Comparison of ENCODE assay signal across 1 cellular context in the genomic region with DNA sequence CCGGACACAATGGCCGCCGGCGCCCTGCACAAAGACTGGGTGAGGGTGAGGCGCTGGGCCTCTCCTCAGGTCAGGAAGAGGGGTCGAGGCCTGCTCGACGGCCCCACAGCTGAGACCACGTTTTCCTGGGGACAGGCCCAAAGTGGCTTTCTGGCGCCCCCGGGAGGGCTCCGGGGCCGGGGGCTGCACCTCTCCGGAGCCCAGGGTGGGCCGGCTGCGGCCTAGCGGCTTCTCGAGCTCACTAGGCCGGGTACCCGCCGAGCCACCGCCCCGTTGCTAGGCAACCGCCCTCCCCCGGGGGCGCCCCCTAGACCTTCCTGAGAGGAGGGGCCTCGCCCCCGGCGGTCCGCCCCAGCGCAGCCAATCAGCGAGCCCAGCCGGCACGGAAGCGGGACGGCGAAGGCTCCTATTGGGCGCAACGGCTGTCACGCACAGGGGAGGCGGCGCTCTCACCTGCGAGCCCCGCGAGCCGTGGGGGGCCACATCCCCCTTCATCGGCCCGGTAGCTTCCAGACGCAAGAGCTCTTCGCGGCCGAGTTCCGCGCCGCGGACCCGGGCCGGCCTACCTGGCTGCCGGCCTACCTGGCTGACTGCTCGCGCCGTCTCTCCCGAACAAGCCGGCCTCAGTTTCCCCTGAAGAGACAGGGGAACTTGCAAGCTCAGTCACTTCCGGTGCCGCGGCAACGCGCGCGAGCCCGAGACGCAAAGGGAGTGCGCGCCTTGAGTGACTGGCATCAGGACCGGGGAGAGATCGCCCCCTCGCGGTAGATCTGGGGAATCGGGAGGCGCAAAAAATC.
TF ChIP-seq lines count a peak whose summit lies in the region.

No MANE protein-coding gene starts in this region.

TF ChIP-seq in K562, 482 proteins besides CTCF, POLR2A, EP300 and RAD21 (continued from another document):
- TF ChIP-seq ZNF639 (CRISPR knock-in tag; conservative IDR thresholded peaks at IDR 0.05 in 1 of 2, IDR thresholded peaks at IDR 0.05 in 1 of 2) (peak in 1 of 2 experiments; percentile 54; a peak in 1 of 4 replicates), CSDE1 (IDR thresholded peaks at IDR 0.05) (peak in 1 of 2 experiments; percentile 97; a peak in 2 of 4 replicates), ZNF324 (CRISPR knock-in tag; IDR thresholded peaks at IDR 0.05) (no peak), HLTF (IDR thresholded peaks at IDR 0.05) (no peak; the same call in 1 of the 2 replicates), ZNF780A (CRISPR knock-in tag; IDR thresholded peaks at IDR 0.05) (no peak), KAT7 (CRISPR knock-in tag; IDR thresholded peaks at IDR 0.05; ENCODE audit: borderline replicate concordance) (peak; percentile 70; the same call in 1 of the 2 replicates), SAFB2 (IDR thresholded peaks at IDR 0.05; ENCODE audit: borderline replicate concordance, low read depth, low read length, severe bottlenecking) (no peak), SMARCA5 (IDR thresholded peaks at IDR 0.05) (no peak), PYGO2 (tag; IDR thresholded peaks at IDR 0.05) (no peak), ZBTB2 (IDR thresholded peaks at IDR 0.05) (peak; percentile 86), NFYB (IDR thresholded peaks at IDR 0.05; ENCODE audit: extremely low read depth, insufficient read length) (peak; percentile 96), ATF3 (IDR thresholded peaks at IDR 0.05) (no peak), ATF3 (CRISPR knock-in tag; conservative IDR thresholded peaks at IDR 0.05) (peak; percentile 79; the same call in 1 of the 2 replicates), ATF1 (CRISPR knock-in tag; IDR thresholded peaks at IDR 0.05) (no peak), ATF1 (tag; IDR thresholded peaks at IDR 0.05) (peak; percentile 89), HOMEZ (CRISPR knock-in tag; IDR thresholded peaks at IDR 0.05) (no peak), ZEB2 (IDR thresholded peaks at IDR 0.05) (peak; percentile 97), ZBTB7A (IDR thresholded peaks at IDR 0.05; ENCODE audit: borderline replicate concordance, control insufficient read depth, low read depth, low read length) (peak; percentile 96), HDAC6 (IDR thresholded peaks at IDR 0.05; ENCODE audit: low read depth, low read length) (no peak), ZNF212 (CRISPR knock-in tag; IDR thresholded peaks at IDR 0.05) (no peak), SP1 (CRISPR knock-in tag; IDR thresholded peaks at IDR 0.05) (peak; percentile 57), ZNF764 (CRISPR knock-in tag; IDR thresholded peaks at IDR 0.05; ENCODE audit: low read depth) (peak; percentile 54; the same call in 1 of the 2 replicates), ERF (CRISPR knock-in tag; IDR thresholded peaks at IDR 0.05) (peak; percentile 62), ZFX (CRISPR knock-in tag; IDR thresholded peaks at IDR 0.05) (peak; percentile 99), LEF1 (IDR thresholded peaks at IDR 0.05) (peak; percentile 23; the same call in 1 of the 2 replicates), SP2 (IDR thresholded peaks at IDR 0.05; ENCODE audit: extremely low read depth, low read depth, low read length, poor library complexity, severe bottlenecking) (peak; percentile 92), SRSF3 (IDR thresholded peaks at IDR 0.05; ENCODE audit: insufficient read depth, low read length) (no peak), RFX5 (IDR thresholded peaks at IDR 0.05; ENCODE audit: low read depth, low read length) (no peak), YBX1 (IDR thresholded peaks at IDR 0.05) (no peak), CREM (IDR thresholded peaks at IDR 0.05; ENCODE audit: low read depth) (peak; percentile 64; the same call in 1 of the 2 replicates), CHD4 (IDR thresholded peaks at IDR 0.05; ENCODE audit: insufficient read depth, insufficient replicate concordance, low read depth, low read length, poor library complexity, severe bottlenecking) (peak; percentile 58), HMGN3 (IDR thresholded peaks at IDR 0.05; ENCODE audit: borderline replicate concordance, extremely low read depth, insufficient read length, low read depth, low read length) (peak; percentile 65), PBX2 (CRISPR knock-in tag; IDR thresholded peaks at IDR 0.05; ENCODE audit: low read depth) (peak; percentile 96), PBX2 (tag; conservative IDR thresholded peaks at IDR 0.05; ENCODE audit: low read depth) (peak; percentile 96), ZNF3 (CRISPR knock-in tag; IDR thresholded peaks at IDR 0.05) (no peak)
- TF ChIP-seq, protein P1, sequence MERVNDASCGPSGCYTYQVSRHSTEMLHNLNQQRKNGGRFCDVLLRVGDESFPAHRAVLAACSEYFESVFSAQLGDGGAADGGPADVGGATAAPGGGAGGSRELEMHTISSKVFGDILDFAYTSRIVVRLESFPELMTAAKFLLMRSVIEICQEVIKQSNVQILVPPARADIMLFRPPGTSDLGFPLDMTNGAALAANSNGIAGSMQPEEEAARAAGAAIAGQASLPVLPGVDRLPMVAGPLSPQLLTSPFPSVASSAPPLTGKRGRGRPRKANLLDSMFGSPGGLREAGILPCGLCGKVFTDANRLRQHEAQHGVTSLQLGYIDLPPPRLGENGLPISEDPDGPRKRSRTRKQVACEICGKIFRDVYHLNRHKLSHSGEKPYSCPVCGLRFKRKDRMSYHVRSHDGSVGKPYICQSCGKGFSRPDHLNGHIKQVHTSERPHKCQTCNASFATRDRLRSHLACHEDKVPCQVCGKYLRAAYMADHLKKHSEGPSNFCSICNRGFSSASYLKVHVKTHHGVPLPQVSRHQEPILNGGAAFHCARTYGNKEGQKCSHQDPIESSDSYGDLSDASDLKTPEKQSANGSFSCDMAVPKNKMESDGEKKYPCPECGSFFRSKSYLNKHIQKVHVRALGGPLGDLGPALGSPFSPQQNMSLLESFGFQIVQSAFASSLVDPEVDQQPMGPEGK (CRISPR knock-in tag; IDR thresholded peaks at IDR 0.05; ENCODE audit: borderline replicate concordance) = peak; percentile 75; the same call in 1 of the 2 replicates
- TF ChIP-seq, protein P2, sequence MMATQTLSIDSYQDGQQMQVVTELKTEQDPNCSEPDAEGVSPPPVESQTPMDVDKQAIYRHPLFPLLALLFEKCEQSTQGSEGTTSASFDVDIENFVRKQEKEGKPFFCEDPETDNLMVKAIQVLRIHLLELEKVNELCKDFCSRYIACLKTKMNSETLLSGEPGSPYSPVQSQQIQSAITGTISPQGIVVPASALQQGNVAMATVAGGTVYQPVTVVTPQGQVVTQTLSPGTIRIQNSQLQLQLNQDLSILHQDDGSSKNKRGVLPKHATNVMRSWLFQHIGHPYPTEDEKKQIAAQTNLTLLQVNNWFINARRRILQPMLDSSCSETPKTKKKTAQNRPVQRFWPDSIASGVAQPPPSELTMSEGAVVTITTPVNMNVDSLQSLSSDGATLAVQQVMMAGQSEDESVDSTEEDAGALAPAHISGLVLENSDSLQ (IDR thresholded peaks at IDR 0.05) = peak; percentile 100
- TF ChIP-seq, protein P3, sequence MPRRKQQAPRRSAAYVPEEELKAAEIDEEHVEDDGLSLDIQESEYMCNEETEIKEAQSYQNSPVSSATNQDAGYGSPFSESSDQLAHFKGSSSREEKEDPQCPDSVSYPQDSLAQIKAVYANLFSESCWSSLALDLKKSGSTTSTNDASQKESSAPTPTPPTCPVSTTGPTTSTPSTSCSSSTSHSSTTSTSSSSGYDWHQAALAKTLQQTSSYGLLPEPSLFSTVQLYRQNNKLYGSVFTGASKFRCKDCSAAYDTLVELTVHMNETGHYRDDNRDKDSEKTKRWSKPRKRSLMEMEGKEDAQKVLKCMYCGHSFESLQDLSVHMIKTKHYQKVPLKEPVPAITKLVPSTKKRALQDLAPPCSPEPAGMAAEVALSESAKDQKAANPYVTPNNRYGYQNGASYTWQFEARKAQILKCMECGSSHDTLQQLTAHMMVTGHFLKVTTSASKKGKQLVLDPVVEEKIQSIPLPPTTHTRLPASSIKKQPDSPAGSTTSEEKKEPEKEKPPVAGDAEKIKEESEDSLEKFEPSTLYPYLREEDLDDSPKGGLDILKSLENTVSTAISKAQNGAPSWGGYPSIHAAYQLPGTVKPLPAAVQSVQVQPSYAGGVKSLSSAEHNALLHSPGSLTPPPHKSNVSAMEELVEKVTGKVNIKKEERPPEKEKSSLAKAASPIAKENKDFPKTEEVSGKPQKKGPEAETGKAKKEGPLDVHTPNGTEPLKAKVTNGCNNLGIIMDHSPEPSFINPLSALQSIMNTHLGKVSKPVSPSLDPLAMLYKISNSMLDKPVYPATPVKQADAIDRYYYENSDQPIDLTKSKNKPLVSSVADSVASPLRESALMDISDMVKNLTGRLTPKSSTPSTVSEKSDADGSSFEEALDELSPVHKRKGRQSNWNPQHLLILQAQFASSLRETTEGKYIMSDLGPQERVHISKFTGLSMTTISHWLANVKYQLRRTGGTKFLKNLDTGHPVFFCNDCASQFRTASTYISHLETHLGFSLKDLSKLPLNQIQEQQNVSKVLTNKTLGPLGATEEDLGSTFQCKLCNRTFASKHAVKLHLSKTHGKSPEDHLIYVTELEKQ (CRISPR knock-in tag; IDR thresholded peaks at IDR 0.05) = no peak
- TF ChIP-seq, protein P4, sequence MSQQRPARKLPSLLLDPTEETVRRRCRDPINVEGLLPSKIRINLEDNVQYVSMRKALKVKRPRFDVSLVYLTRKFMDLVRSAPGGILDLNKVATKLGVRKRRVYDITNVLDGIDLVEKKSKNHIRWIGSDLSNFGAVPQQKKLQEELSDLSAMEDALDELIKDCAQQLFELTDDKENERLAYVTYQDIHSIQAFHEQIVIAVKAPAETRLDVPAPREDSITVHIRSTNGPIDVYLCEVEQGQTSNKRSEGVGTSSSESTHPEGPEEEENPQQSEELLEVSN (IDR thresholded peaks at IDR 0.05; ENCODE audit: borderline replicate concordance in 1 of 2, extremely low read depth in 1 of 2, insufficient read depth in 1 of 2, insufficient read length in 1 of 2, low read depth in 1 of 2, low read length in 1 of 2, poor library complexity in 1 of 2, severe bottlenecking in 1 of 2) = peak in 1 of 2 experiments; percentile 19
- TF ChIP-seq, protein P5, sequence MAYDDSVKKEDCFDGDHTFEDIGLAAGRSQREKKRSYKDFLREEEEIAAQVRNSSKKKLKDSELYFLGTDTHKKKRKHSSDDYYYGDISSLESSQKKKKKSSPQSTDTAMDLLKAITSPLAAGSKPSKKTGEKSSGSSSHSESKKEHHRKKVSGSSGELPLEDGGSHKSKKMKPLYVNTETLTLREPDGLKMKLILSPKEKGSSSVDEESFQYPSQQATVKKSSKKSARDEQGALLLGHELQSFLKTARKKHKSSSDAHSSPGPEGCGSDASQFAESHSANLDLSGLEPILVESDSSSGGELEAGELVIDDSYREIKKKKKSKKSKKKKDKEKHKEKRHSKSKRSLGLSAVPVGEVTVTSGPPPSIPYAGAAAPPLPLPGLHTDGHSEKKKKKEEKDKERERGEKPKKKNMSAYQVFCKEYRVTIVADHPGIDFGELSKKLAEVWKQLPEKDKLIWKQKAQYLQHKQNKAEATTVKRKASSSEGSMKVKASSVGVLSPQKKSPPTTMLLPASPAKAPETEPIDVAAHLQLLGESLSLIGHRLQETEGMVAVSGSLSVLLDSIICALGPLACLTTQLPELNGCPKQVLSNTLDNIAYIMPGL (CRISPR knock-in tag; IDR thresholded peaks at IDR 0.05) = no peak
